13 cellular contexts compared by ENCODE assay signal in the genomic region with DNA sequence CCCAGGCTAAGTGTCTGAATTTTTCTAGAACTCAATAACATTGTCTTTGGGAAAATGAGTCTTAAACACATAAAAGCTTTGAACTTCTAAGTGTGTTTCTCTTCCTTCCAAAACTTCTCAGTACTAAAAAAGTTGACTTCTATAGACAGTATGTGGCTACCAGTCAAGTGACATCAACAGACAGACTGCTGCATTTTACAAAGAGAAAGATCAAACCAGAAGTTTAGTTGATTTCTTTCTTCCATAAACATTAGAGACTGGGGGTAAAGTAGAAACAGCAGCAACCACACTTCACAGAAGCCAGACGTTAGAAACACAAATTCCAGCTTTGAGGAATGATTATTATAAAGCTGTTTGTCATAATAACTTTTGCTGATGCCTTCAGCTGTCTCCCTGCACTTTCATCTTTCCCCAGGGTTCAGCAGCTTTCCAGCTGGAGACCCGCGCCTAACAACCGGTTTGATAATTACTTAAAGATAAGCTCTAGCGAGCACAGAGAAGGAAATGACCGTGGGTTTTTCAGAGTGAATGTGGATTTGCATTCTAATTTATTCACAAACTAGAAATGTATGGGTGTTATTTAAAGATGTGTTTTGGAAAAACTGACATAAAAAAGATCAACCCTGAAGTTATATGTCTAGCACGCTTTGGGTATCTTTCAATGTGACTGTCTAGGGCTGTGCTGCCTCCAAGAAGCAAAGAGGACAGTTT. TPM values are rescaled to one million over a fixed set of nuclear protein-coding genes. Genes with fewer than 3 reads are reported as not detected.
DNase-seq lines count a peak whose midpoint lies in the region; ATAC-seq and TF ChIP-seq lines count a peak whose summit lies in the region.
"Had no signal": no experiment of that assay in that cellular context is flagged by ENCODE, and none has a peak within 500 bp of the region (broad histone marks: within the 10 kb centered on the region; RNA-seq: fewer than 3 reads in every experiment).

No MANE protein-coding gene starts in this region.

- no peak overlapping the region for H3K4ac ChIP-seq in mesendoderm (ENCODE audit: low read depth, low read length)

- no peaks in the 10 kb centered on the region for H3K4me1 ChIP-seq in mesodermal cell (ENCODE audit: control insufficient read depth, insufficient read depth, low read length, poor library complexity, severe bottlenecking)
- no peaks in the 10 kb centered on the region for H3K4me1 ChIP-seq in gastrocnemius medialis
- H3K4me1 ChIP-seq in mesendoderm (ENCODE audit: control insufficient read depth, low read depth, low read length) = no peaks in the 10 kb centered on the region

- ATAC-seq in GM18508 (IDR thresholded peaks at IDR 0.05; ENCODE audit: insufficient read depth, unreplicated experiment) (peak; percentile 70), GM21723 (IDR thresholded peaks at IDR 0.05; ENCODE audit: unreplicated experiment) (peak; percentile 53), gastrocnemius medialis (no peak), sciatic nerve (no peak)

- H3K79me2 ChIP-seq in mesendoderm (ENCODE audit: control insufficient read depth, insufficient read depth, low read length) = no peaks in the 10 kb centered on the region

- in situ Hi-C loops in gastrocnemius medialis (cut with MboI; ENCODE audit: low sequenced_read_pairs in 4 of 4) = loop anchor here in 2 of 4 donors (25.0 kb wide), 1 partner anchor 1099 kb away; no protein-coding TSS in a partner anchor

- no peak for TF ChIP-seq POLR2A in gastrocnemius medialis (IDR thresholded peaks at IDR 0.05)

- H2BK15ac ChIP-seq in mesendoderm (replicated peaks; ENCODE audit: low read depth) = no peak overlapping the region

- H3K27ac ChIP-seq in mesodermal cell (ENCODE audit: low read depth, low read length, severe bottlenecking) (peak overlapping the region; percentile 62), gastrocnemius medialis (no peak overlapping the region), mesendoderm (ENCODE audit: low read depth, low read length) (no peak overlapping the region)

- H3K4me3 ChIP-seq in mesodermal cell (ENCODE audit: extremely low read depth, insufficient read depth, low read length, poor library complexity, severe bottlenecking) (no peak overlapping the region), gastrocnemius medialis (peak overlapping the region in 2 of 4 donors; percentile 17 to 20), mesendoderm (ENCODE audit: low read length) (no peak overlapping the region)

- H3K23ac ChIP-seq in mesendoderm (ENCODE audit: low read length) = no peak overlapping the region

- no peak for TF ChIP-seq CTCF in gastrocnemius medialis (IDR thresholded peaks at IDR 0.05 in 4 of 5, conservative IDR thresholded peaks at IDR 0.05 in 1 of 5)

- H3K9ac ChIP-seq in mesendoderm (ENCODE audit: low read length) = no peak overlapping the region

- H4K5ac ChIP-seq in mesendoderm (ENCODE audit: low read length) = no peak overlapping the region

- H2AK5ac ChIP-seq in mesendoderm (ENCODE audit: low read length) = no peak overlapping the region

- H4K8ac ChIP-seq in mesendoderm (ENCODE audit: low read depth, low read length) = no peak overlapping the region

- H3K27me3 ChIP-seq in gastrocnemius medialis (no peaks in the 10 kb centered on the region), mesendoderm (ENCODE audit: insufficient read depth, low read length, poor library complexity) (no peaks in the 10 kb centered on the region)

- intact Hi-C loops in gastrocnemius medialis (cut with DNase I; ENCODE audit: low total_unique reads) = no loop called here
- intact Hi-C loops in sciatic nerve (cut with DNase I) = no loop called here

- H3K9me3 ChIP-seq in mesodermal cell (ENCODE audit: control insufficient read depth, low read length) (no peaks in the 10 kb centered on the region), gastrocnemius medialis (no peaks in the 10 kb centered on the region)

- H2BK5ac ChIP-seq in mesendoderm (ENCODE audit: low read length) = no peak overlapping the region

- no peaks in the 10 kb centered on the region for H3K79me1 ChIP-seq in mesendoderm (ENCODE audit: low read length)

- no peaks in the 10 kb centered on the region for H3K36me3 ChIP-seq in mesodermal cell (ENCODE audit: control insufficient read depth, insufficient read depth, low read length)
- no peaks in the 10 kb centered on the region for H3K36me3 ChIP-seq in gastrocnemius medialis
- no peaks in the 10 kb centered on the region for H3K36me3 ChIP-seq in mesendoderm (ENCODE audit: control insufficient read depth, insufficient read depth, low read length)

- 82 to 100% methylated on average over 1 to 4 of the region's 7 CpGs for WGBS in mesodermal cell (ENCODE audit: insufficient coverage in 2 of 2), 2 experiments
- no CpG with 5 or more reads among the region's 7 CpGs for WGBS in mesendoderm (ENCODE audit: extremely low coverage, insufficient coverage, low lambda C conversion rate)

- no peak overlapping the region for H3K56ac ChIP-seq in mesendoderm (ENCODE audit: low read length)

- peak; percentile 70 for DNase-seq in NAMALWA (ENCODE audit: low spot score)
- no peak for DNase-seq in C1 segment of cervical spinal cord (lab: John Stamatoyannopoulos, UW)
- no peak for DNase-seq in gastrocnemius medialis
- DNase-seq in sciatic nerve (ENCODE audit: low spot score) = no peak
- DNase-seq in mesendoderm = no peak
- DNase-seq: anterior cingulate cortex; GF-D8; immature natural killer cell; KBM-7; stimulated activated CD4-positive, alpha-beta T cell treated with anti-CD3 and anti-CD28 coated beads, Interleukin-1b, Interleukin-23, amount 100 ng/mL, for 48 hours had no signal

- no peak overlapping the region for H2BK120ac ChIP-seq in mesendoderm (ENCODE audit: low read depth, low read length)

- H3K18ac ChIP-seq in mesendoderm (ENCODE audit: low read length) = no peak overlapping the region

- H3K4me2 ChIP-seq in mesendoderm (ENCODE audit: low read length) = no peak overlapping the region

RNA-seq across cellular contexts. Expression of a gene that starts 15.2 kb away (rescaled TPM):
- polyA plus RNA-seq in mesodermal cell (2013, experiment 1 of 2) = 0.18 TPM
- 0.05 TPM for polyA plus RNA-seq in mesodermal cell (2013, experiment 2 of 2)
- 1 to 10 TPM in 3 of 4 donors, under 1 TPM in 1; 0.20 to 9.2 (median 2.8) TPM for total RNA-seq in gastrocnemius medialis
- total RNA-seq in sciatic nerve = not detected
- polyA plus RNA-seq in mesendoderm (2013, experiment 1 of 2) = not detected
- not detected for polyA plus RNA-seq in mesendoderm (2013, experiment 2 of 2)
- polyA plus RNA-seq: immature natural killer cell had no signal

RNA-seq across cellular contexts. Expression of a gene that starts 21.3 kb away (rescaled TPM):
- not detected for polyA plus RNA-seq in mesodermal cell (2013, experiment 1 of 2)
- not detected for polyA plus RNA-seq in mesodermal cell (2013, experiment 2 of 2)
- total RNA-seq in gastrocnemius medialis (not detected), sciatic nerve (not detected)
- 0.03 TPM for polyA plus RNA-seq in mesendoderm (2013, experiment 1 of 2)
- not detected for polyA plus RNA-seq in mesendoderm (2013, experiment 2 of 2)
- polyA plus RNA-seq: immature natural killer cell had no signal

RNA-seq across cellular contexts. Expression of a gene that starts 53.0 kb away (rescaled TPM):
- not detected for polyA plus RNA-seq in mesodermal cell (2013, experiment 1 of 2)
- not detected for polyA plus RNA-seq in mesodermal cell (2013, experiment 2 of 2)
- total RNA-seq in gastrocnemius medialis (1 to 10 TPM in 1 of 4 donors, under 1 TPM in 2, not detected in 1; 0.55 to 3.9 (median 0.60) TPM), sciatic nerve (13.3 TPM)
- polyA plus RNA-seq in mesendoderm (2013, experiment 1 of 2) = not detected
- not detected for polyA plus RNA-seq in mesendoderm (2013, experiment 2 of 2)

Comparison
In these comparisons a context has a peak if more than half of its experiments do, and no peak if none do; other contexts are left out.
1. ATAC-seq: peak in GM18508 (single experiment) and GM21723 (single experiment); none in gastrocnemius medialis (0 of 2) and sciatic nerve (single experiment).